Comparison of ENCODE assay signal across 17 cellular contexts in genomic region chr9:13957089-13957488, GRCh38.
"Had no signal": no experiment of that assay in that cellular context is flagged by ENCODE, and none has a peak within 500 bp of the region (broad histone marks: within the 10 kb centered on the region; RNA-seq: fewer than 3 reads in every experiment).

No MANE protein-coding gene starts in this region.

- H3K27me3 ChIP-seq: ascending aorta, cardiac muscle cell, esophagus muscularis mucosa, transverse colon had no signal

- H3K4me1 ChIP-seq: transverse colon had no signal

- H3K36me3 ChIP-seq: ascending aorta, cardiac muscle cell, esophagus muscularis mucosa, transverse colon had no signal

- DNase-seq: activated CD4-positive, alpha-beta T cell treated with anti-CD3 and anti-CD28 coated beads for 36 hours; activated CD8-positive, alpha-beta memory T cell treated with anti-CD3 and anti-CD28 coated beads, Interleukin-2, amount 50 U/mL, for 48 hours; activated CD8-positive, alpha-beta T cell treated with anti-CD3 and anti-CD28 coated beads, Interleukin-2, amount 10 ng/mL, durations not matched to agents 7 days and 5 days; activated naive CD4-positive, alpha-beta T cell; glutamatergic neuron; mucosa of descending colon; natural killer cell; psoas muscle; stimulated activated CD4-positive, alpha-beta T cell treated with anti-CD3 and anti-CD28 coated beads, Interleukin-2, amount 100 ng/mL, for 24 hours; stimulated activated naive B cell treated with anti-CD40 and anti-IgM and Interleukin-4, amounts not matched to agents 10 μg/mL and 1 μg/mL and 100 μg/mL, for 72 hours; substantia nigra; transverse colon had no signal

- H3K4me3 ChIP-seq: ascending aorta, cardiac muscle cell, esophagus muscularis mucosa, mucosa of descending colon, psoas muscle, transverse colon had no signal

- H3K27ac ChIP-seq: ascending aorta, cardiac muscle cell, esophagus muscularis mucosa, psoas muscle, transverse colon, VCaP had no signal

- ATAC-seq: activated CD4-positive, alpha-beta T cell treated with anti-CD3 and anti-CD28 coated beads for 36 hours; activated CD8-positive, alpha-beta T cell treated with anti-CD3 and anti-CD28 coated beads, Interleukin-2, amount 10 ng/mL, durations not matched to agents 7 days and 5 days; mucosa of descending colon; natural killer cell; psoas muscle; sciatic nerve; stimulated activated naive B cell treated with anti-CD40 and anti-IgM and Interleukin-4, amounts not matched to agents 10 μg/mL and 1 μg/mL and 100 μg/mL, for 72 hours had no signal
